In genomic region chr17:30920282-30920681, GRCh38 we compare ENCODE assay signal across 14 cellular contexts. TPM values are rescaled to one million over a fixed set of nuclear protein-coding genes. Genes with fewer than 3 reads are reported as not detected.
DNase-seq lines count a peak whose midpoint lies in the region; ATAC-seq, FAIRE-seq and TF ChIP-seq lines count a peak whose summit lies in the region.
"Had no signal": no experiment of that assay in that cellular context is flagged by ENCODE, and none has a peak within 500 bp of the region (broad histone marks: within the 10 kb centered on the region; RNA-seq: fewer than 3 reads in every experiment).

No MANE protein-coding gene starts in this region.

- no peak for TF ChIP-seq EP300 in SK-N-SH (IDR thresholded peaks at IDR 0.05; ENCODE audit: borderline replicate concordance in 1 of 2, low read depth in 1 of 2, low read length in 1 of 2)

- CTCF ChIA-PET in SK-N-SH (lab: Yijun Ruan, JAX) = no interaction called here

- TF ChIP-seq RAD21 in SK-N-SH (IDR thresholded peaks at IDR 0.05; ENCODE audit: low read length) = no peak

- H3F3A ChIP-seq in SK-N-SH (replicated peaks; ENCODE audit: insufficient read depth) = peaks cover 3% of the 10 kb centered on the region

- POLR2A ChIA-PET in SK-N-SH (lab: Yijun Ruan, JAX) = no interaction called here

- 83% methylated on average over 4 of the region's 4 CpGs for WGBS in SK-N-SH (ENCODE audit: low lambda C conversion rate)
- 52 to 54% methylated on average over 3 of the region's 4 CpGs for WGBS in esophagus squamous epithelium, 2 donors

- DNase-seq in SK-N-SH (peak; percentile 45), WERI-Rb-1 (no peak), hepatic stellate cell (ENCODE audit: low spot score) (peak; percentile 78), renal cortical epithelial cell (ENCODE audit: low read depth) (peak; percentile 13), H54 (ENCODE audit: insufficient read length, low spot score) (no peak), esophagus squamous epithelium (lab: John Stamatoyannopoulos, UW) (no peak)
- DNase-seq: activated naive CD4-positive, alpha-beta T cell treated with anti-CD3 and anti-CD28 coated beads for 36 hours; hypothalamus; substantia nigra had no signal

- H3K36me3 ChIP-seq in SK-N-SH (replicated peaks in 1 of 2; ENCODE audit: control insufficient read depth in 1 of 2, insufficient read depth in 2 of 2, low read length in 1 of 2) (no peaks in the 10 kb centered on the region), WERI-Rb-1 (no peaks in the 10 kb centered on the region), esophagus squamous epithelium (no peaks in the 10 kb centered on the region)
- H3K36me3 ChIP-seq: cardiac muscle cell had no signal

- H3K27ac ChIP-seq in SK-N-SH (ENCODE audit: low read depth in 2 of 2, low read length in 1 of 2) (no peak overlapping the region), WERI-Rb-1 (no peak overlapping the region), esophagus squamous epithelium (peak overlapping the region in 1 of 4 donors; percentile 5)
- H3K27ac ChIP-seq: cardiac muscle cell, epithelial cell of prostate had no signal

- H3K9me3 ChIP-seq in SK-N-SH (no peaks in the 10 kb centered on the region), WERI-Rb-1 (ENCODE audit: severe bottlenecking) (no peaks in the 10 kb centered on the region), esophagus squamous epithelium (no peaks in the 10 kb centered on the region)

- TF ChIP-seq CTCF in SK-N-SH (IDR thresholded peaks at IDR 0.05) = no peak
- 0 out of 2 replicates have a peak, but pooled peaks have one; percentile 21 for TF ChIP-seq CTCF in WERI-Rb-1 (IDR thresholded peaks at IDR 0.05; ENCODE audit: low read depth, low read length)
- peak in 1 of 6 experiments; percentile 5 for TF ChIP-seq CTCF in esophagus squamous epithelium (IDR thresholded peaks at IDR 0.05)

- no peaks in the 10 kb centered on the region for H3K9me2 ChIP-seq in SK-N-SH

- no peak overlapping the region for H3K4me2 ChIP-seq in SK-N-SH

- ATAC-seq in SK-N-SH treated with all-trans-retinoic acid at 6 μM for 48 hours (no peak), GM21423 (IDR thresholded peaks at IDR 0.05; ENCODE audit: unreplicated experiment) (no peak)

- TF ChIP-seq POLR2A in H54 (IDR thresholded peaks at IDR 0.05; ENCODE audit: low read depth, low read length) (no peak), esophagus squamous epithelium (IDR thresholded peaks at IDR 0.05) (no peak)

- intact Hi-C loops in esophagus squamous epithelium (cut with DNase I) = no loop called here

- H3K4me1 ChIP-seq in SK-N-SH (ENCODE audit: control insufficient read depth in 1 of 2, insufficient read depth in 2 of 2, low read depth in 1 of 2, low read length in 1 of 2) (peaks cover 0 to 5% of the 10 kb centered on the region in 2 experiments; a peak in 1 of 4 replicates), esophagus squamous epithelium (peaks cover 16 to 31% (median 20%) of the 10 kb centered on the region in 3 donors)

- H3K79me2 ChIP-seq in SK-N-SH (ENCODE audit: insufficient read depth) = no peaks in the 10 kb centered on the region

- no peak overlapping the region for H3K9ac ChIP-seq in SK-N-SH

- no peak for FAIRE-seq in H54 (lab: Jason Lieb, UNC)
- FAIRE-seq: A204.1 had no signal

- no peak overlapping the region for H2AFZ ChIP-seq in SK-N-SH (ENCODE audit: low read depth)

- peaks cover 38% of the 10 kb centered on the region for H3K27me3 ChIP-seq in SK-N-SH (ENCODE audit: insufficient read depth)
- peaks cover 12% of the 10 kb centered on the region for H3K27me3 ChIP-seq in WERI-Rb-1 (ENCODE audit: insufficient read depth, low read depth, severe bottlenecking)
- H3K27me3 ChIP-seq in esophagus squamous epithelium = peaks cover 0 to 47% (median 10%) of the 10 kb centered on the region in 4 donors

- H3K4me3 ChIP-seq in SK-N-SH (ENCODE audit: low read depth in 2 of 2, low read length in 1 of 2) (no peak overlapping the region), WERI-Rb-1 (ENCODE audit: low read depth, low read length) (no peak overlapping the region), esophagus squamous epithelium (no peak overlapping the region)
- H3K4me3 ChIP-seq: cardiac muscle cell had no signal

- H4K20me1 ChIP-seq in SK-N-SH (ENCODE audit: insufficient read depth) = no peaks in the 10 kb centered on the region

TF ChIP-seq in SK-N-SH, 30 proteins besides CTCF, POLR2A, EP300 and RAD21 (continues in another document):
- TF ChIP-seq RFX5 (IDR thresholded peaks at IDR 0.05; ENCODE audit: low read length) (no peak), SMC3 (IDR thresholded peaks at IDR 0.05; ENCODE audit: low read depth, low read length) (no peak), YY1 (IDR thresholded peaks at IDR 0.05; ENCODE audit: low read depth) (no peak), RCOR1 (IDR thresholded peaks at IDR 0.05; ENCODE audit: low read length) (no peak), EZH2phosphoT487 (IDR thresholded peaks at IDR 0.05; ENCODE audit: borderline replicate concordance, low read depth) (no peak)
- TF ChIP-seq, protein P1, sequence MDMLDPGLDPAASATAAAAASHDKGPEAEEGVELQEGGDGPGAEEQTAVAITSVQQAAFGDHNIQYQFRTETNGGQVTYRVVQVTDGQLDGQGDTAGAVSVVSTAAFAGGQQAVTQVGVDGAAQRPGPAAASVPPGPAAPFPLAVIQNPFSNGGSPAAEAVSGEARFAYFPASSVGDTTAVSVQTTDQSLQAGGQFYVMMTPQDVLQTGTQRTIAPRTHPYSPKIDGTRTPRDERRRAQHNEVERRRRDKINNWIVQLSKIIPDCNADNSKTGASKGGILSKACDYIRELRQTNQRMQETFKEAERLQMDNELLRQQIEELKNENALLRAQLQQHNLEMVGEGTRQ (IDR thresholded peaks at IDR 0.05; ENCODE audit: borderline replicate concordance, low read depth, low read length) = no peak

TF ChIP-seq in SK-N-SH treated with all-trans-retinoic acid at 6 μM for 48 hours, 23 proteins besides CTCF, POLR2A, EP300 and RAD21:
- TF ChIP-seq GLIS3 (CRISPR knock-in tag; IDR thresholded peaks at IDR 0.05) (no peak), OSR1 (CRISPR knock-in tag; IDR thresholded peaks at IDR 0.05) (no peak), SNAI2 (CRISPR knock-in tag; IDR thresholded peaks at IDR 0.05) (no peak), PATZ1 (CRISPR knock-in tag; IDR thresholded peaks at IDR 0.05; ENCODE audit: borderline replicate concordance) (no peak)
TF ChIP-seq in SK-N-SH treated with all-trans-retinoic acid at 6 μM for 48 hours: peak in this region for 0.

RNA-seq across cellular contexts. Expression of gene ADAP2, which starts 1.5 kb away (rescaled TPM):
- polyA plus RNA-seq in SK-N-SH (2012; rRNA removed) = 0.39 and 0.42 TPM in 2 replicates
- polyA plus RNA-seq in SK-N-SH (2012; cell fraction: cytosol; rRNA removed) = 0.22 TPM in 2 replicates
- polyA plus RNA-seq in SK-N-SH (2012; cell fraction: nucleus; rRNA removed) = 0.46 and 0.74 TPM in 2 replicates
- total RNA-seq in renal cortical epithelial cell (3.1 and 8.7 TPM in 2 replicates), esophagus squamous epithelium (10 to 100 TPM in 1 of 4 donors, 1 to 10 TPM in 3; 3.0 to 15.0 (median 9.4) TPM)

RNA-seq across cellular contexts. Expression of gene TEFM, which starts 14.2 kb away (rescaled TPM):
- polyA plus RNA-seq in SK-N-SH (2012; rRNA removed) = 4.4 and 9.3 TPM in 2 replicates
- polyA plus RNA-seq in SK-N-SH (2012; cell fraction: cytosol; rRNA removed) = 8.0 and 8.3 TPM in 2 replicates
- 3.1 and 9.0 TPM in 2 replicates for polyA plus RNA-seq in SK-N-SH (2012; cell fraction: nucleus; rRNA removed)
- total RNA-seq in renal cortical epithelial cell = 7.1 and 15.2 TPM in 2 replicates
- total RNA-seq in esophagus squamous epithelium = 10 to 100 TPM in 2 of 4 donors, 1 to 10 TPM in 2; 3.6 to 17.0 (median 9.2) TPM

RNA-seq across cellular contexts. Expression of gene RNF135, which starts 50.6 kb away (rescaled TPM):
- not detected in 2 replicates for polyA plus RNA-seq in SK-N-SH (2012; rRNA removed)
- 0.03 TPM in 1 of 2 replicates, not detected in the other for polyA plus RNA-seq in SK-N-SH (2012; cell fraction: cytosol; rRNA removed)
- 0.05 TPM in 1 of 2 replicates, not detected in the other for polyA plus RNA-seq in SK-N-SH (2012; cell fraction: nucleus; rRNA removed)
- 6.4 and 11.9 TPM in 2 replicates for total RNA-seq in renal cortical epithelial cell
- total RNA-seq in esophagus squamous epithelium = 10 to 100 TPM; 19.7 to 27.1 (median 21.9) TPM

Comparison
In these comparisons a context has a peak if more than half of its experiments do, and no peak if none do; other contexts are left out.
1. DNase-seq: peak in SK-N-SH (single experiment), hepatic stellate cell (single experiment) and renal cortical epithelial cell (single experiment); none in WERI-Rb-1 (single experiment), H54 (single experiment) and esophagus squamous epithelium (single experiment).